ENCODE assay signal across 33 cellular contexts in the genomic region with DNA sequence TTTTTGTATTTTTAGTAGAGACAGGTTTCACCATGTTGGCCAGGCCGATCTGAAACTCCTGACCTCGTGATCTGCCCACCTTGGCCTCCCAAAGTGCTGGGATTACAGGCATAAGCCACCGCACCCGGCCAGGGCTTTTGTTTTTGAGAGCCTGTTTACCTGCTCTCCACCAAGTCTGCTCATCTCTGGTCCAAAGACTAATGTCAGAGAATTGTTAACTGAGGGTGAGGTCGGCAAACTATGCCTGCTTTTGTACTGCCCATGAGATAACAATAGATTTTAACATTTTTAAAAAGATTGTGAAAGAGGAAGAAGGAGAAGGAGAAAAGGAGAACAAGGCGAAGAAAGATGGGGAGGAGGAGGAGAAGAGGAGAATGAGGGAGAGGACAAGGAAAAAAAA. TPM values are rescaled to one million over a fixed set of nuclear protein-coding genes. Genes with fewer than 3 reads are reported as not detected.
"Had no signal": no experiment of that assay in that cellular context is flagged by ENCODE, and none has a peak within 500 bp of the region (broad histone marks: within the 10 kb centered on the region; RNA-seq: fewer than 3 reads in every experiment).

No MANE protein-coding gene starts in this region.

- ATAC-seq: activated CD8-positive, alpha-beta memory T cell treated with anti-CD3 and anti-CD28 coated beads, Interleukin-2, amount 10 ng/mL, durations not matched to agents 7 days and 5 days; activated CD8-positive, alpha-beta T cell treated with anti-CD3 and anti-CD28 coated beads, Interleukin-2, amount 10 ng/mL, durations not matched to agents 7 days and 5 days; activated naive CD8-positive, alpha-beta T cell treated with anti-CD3 and anti-CD28 coated beads, Interleukin-2, amount 50 U/mL, for 24 hours; heart right ventricle; left lung; lower lobe of right lung; sciatic nerve; stimulated activated naive B cell treated with anti-CD40 and anti-IgM and Interleukin-4, amounts not matched to agents 10 μg/mL and 1 μg/mL and 100 μg/mL, for 72 hours had no signal

- H3K4me1 ChIP-seq: breast epithelium, heart right ventricle, left lung, lower lobe of right lung, prostate gland had no signal

- H3K9me3 Mint-ChIP-seq: activated naive CD4-positive, alpha-beta T cell treated with anti-CD3 and anti-CD28 coated beads, Interleukin-2, amount 50 U/mL, for 24 hours had no signal

- H3K4me3 Mint-ChIP-seq: activated B cell treated with CpG ODN at 0.5 μM for 24 hours; activated CD8-positive, alpha-beta memory T cell treated with anti-CD3 and anti-CD28 coated beads, Interleukin-2, amount 10 ng/mL, durations not matched to agents 7 days and 5 days; activated CD8-positive, alpha-beta T cell treated with anti-CD3 and anti-CD28 coated beads, Interleukin-2, amount 10 ng/mL, durations not matched to agents 7 days and 5 days; activated naive CD4-positive, alpha-beta T cell treated with anti-CD3 and anti-CD28 coated beads, Interleukin-2, amount 50 U/mL, for 24 hours; activated naive CD8-positive, alpha-beta T cell treated with anti-CD3 and anti-CD28 coated beads, Interleukin-2, amount 50 U/mL, for 24 hours; nephron; stimulated activated naive B cell treated with anti-CD40 and anti-IgM and Interleukin-4, amounts not matched to agents 10 μg/mL and 1 μg/mL and 100 μg/mL, for 72 hours had no signal

- H3K27me3 ChIP-seq: breast epithelium, esophagus squamous epithelium, heart right ventricle, left lung, neutrophil, suprapubic skin, tibial nerve had no signal

- H3K27ac ChIP-seq: breast epithelium, epithelial cell of prostate, esophagus squamous epithelium, heart right ventricle, left lung, lower lobe of right lung, neutrophil, skin epidermis, suprapubic skin, tibial nerve had no signal

- H3K4me1 Mint-ChIP-seq: activated CD8-positive, alpha-beta memory T cell treated with anti-CD3 and anti-CD28 coated beads, Interleukin-2, amount 10 ng/mL, durations not matched to agents 7 days and 5 days; activated naive CD4-positive, alpha-beta T cell treated with anti-CD3 and anti-CD28 coated beads, Interleukin-2, amount 50 U/mL, for 24 hours; activated naive CD8-positive, alpha-beta T cell treated with anti-CD3 and anti-CD28 coated beads, Interleukin-2, amount 50 U/mL, for 24 hours had no signal

- H3K27ac Mint-ChIP-seq: activated B cell treated with CpG ODN at 0.5 μM for 24 hours; activated CD8-positive, alpha-beta memory T cell treated with anti-CD3 and anti-CD28 coated beads, Interleukin-2, amount 10 ng/mL, durations not matched to agents 7 days and 5 days; activated CD8-positive, alpha-beta T cell treated with anti-CD3 and anti-CD28 coated beads, Interleukin-2, amount 10 ng/mL, durations not matched to agents 7 days and 5 days; activated naive CD4-positive, alpha-beta T cell treated with anti-CD3 and anti-CD28 coated beads, Interleukin-2, amount 50 U/mL, for 24 hours; activated naive CD8-positive, alpha-beta T cell treated with anti-CD3 and anti-CD28 coated beads, Interleukin-2, amount 50 U/mL, for 24 hours; activated T-helper 2 cell treated with anti-CD3 and anti-CD28 coated beads, Interferon-gamma antibody, Interleukin-2, Interleukin-4, amounts not matched to agents 10 μg/mL and 5 μg/mL and 100 μg/mL, durations not matched to agents 14 hours and 24 hours and 36 hours; nephron; stimulated activated naive B cell treated with anti-CD40 and anti-IgM and Interleukin-4, amounts not matched to agents 10 μg/mL and 1 μg/mL and 100 μg/mL, for 72 hours had no signal

- H3K4me3 ChIP-seq: breast epithelium, esophagus squamous epithelium, heart right ventricle, left lung, lower lobe of right lung, prostate gland, skin epidermis, suprapubic skin, tibial nerve had no signal

- DNase-seq: activated B cell treated with CpG ODN at 0.5 μM for 24 hours; activated CD8-positive, alpha-beta memory T cell treated with anti-CD3 and anti-CD28 coated beads, Interleukin-2, amount 10 ng/mL, durations not matched to agents 7 days and 5 days; activated CD8-positive, alpha-beta T cell treated with anti-CD3 and anti-CD28 coated beads, Interleukin-2, amount 10 ng/mL, durations not matched to agents 7 days and 5 days; activated naive CD8-positive, alpha-beta T cell treated with anti-CD3 and anti-CD28 coated beads, Interleukin-2, amount 50 U/mL, for 24 hours; activated T-cell treated with anti-CD3 and anti-CD28 coated beads, Interleukin-2, amount 50 U/mL, for 48 hours; central memory CD4-positive, alpha-beta T cell; effector CD8-positive, alpha-beta T cell; esophagus squamous epithelium; foreskin melanocyte; heart right ventricle; kidney glomerular epithelial cell; left lung; lower lobe of right lung; mesenchymal stem cell; retina; stimulated activated CD4-positive, alpha-beta T cell treated with anti-CD3 and anti-CD28 coated beads, Interleukin-2, amount 100 ng/mL, for 24 hours; stimulated activated naive B cell treated with anti-CD40 and anti-IgM and Interleukin-4, amounts not matched to agents 10 μg/mL and 1 μg/mL and 100 μg/mL, for 72 hours; T-helper 2 cell had no signal

- H3K27me3 Mint-ChIP-seq: activated naive CD4-positive, alpha-beta T cell treated with anti-CD3 and anti-CD28 coated beads, Interleukin-2, amount 50 U/mL, for 24 hours; activated naive CD8-positive, alpha-beta T cell treated with anti-CD3 and anti-CD28 coated beads, Interleukin-2, amount 50 U/mL, for 24 hours had no signal

- H3K9me3 ChIP-seq: esophagus squamous epithelium, lower lobe of right lung, neutrophil, prostate gland, suprapubic skin had no signal

- FAIRE-seq: endometrium had no signal

- H3K36me3 Mint-ChIP-seq: activated CD8-positive, alpha-beta memory T cell treated with anti-CD3 and anti-CD28 coated beads, Interleukin-2, amount 10 ng/mL, durations not matched to agents 7 days and 5 days had no signal

- H3K36me3 ChIP-seq: breast epithelium, esophagus squamous epithelium, heart right ventricle, left lung, lower lobe of right lung, neutrophil, prostate gland, suprapubic skin, tibial nerve had no signal

RNA-seq across cellular contexts. Expression of gene TMEM238L, which starts 26.0 kb away (rescaled TPM):
- total RNA-seq: activated B cell treated with CpG ODN at 0.5 μM for 24 hours; activated CD8-positive, alpha-beta memory T cell treated with anti-CD3 and anti-CD28 coated beads, Interleukin-2, amount 10 ng/mL, durations not matched to agents 7 days and 5 days; activated CD8-positive, alpha-beta T cell treated with anti-CD3 and anti-CD28 coated beads, Interleukin-2, amount 10 ng/mL, durations not matched to agents 7 days and 5 days; activated T-helper 2 cell treated with anti-CD3 and anti-CD28 coated beads, Interferon-gamma antibody, Interleukin-2, Interleukin-4, amounts not matched to agents 10 μg/mL and 5 μg/mL and 100 μg/mL, durations not matched to agents 14 hours and 24 hours and 36 hours; dermis microvascular lymphatic vessel endothelial cell; glomerular endothelial cell; heart right ventricle; left lung; lower lobe of right lung; osteocyte; sciatic nerve; tibial nerve had no signal
- polyA plus RNA-seq: heart right ventricle had no signal

RNA-seq across cellular contexts. Expression of gene PIRT, which starts 60.0 kb away (rescaled TPM):
- total RNA-seq: activated B cell treated with CpG ODN at 0.5 μM for 24 hours; activated CD8-positive, alpha-beta memory T cell treated with anti-CD3 and anti-CD28 coated beads, Interleukin-2, amount 10 ng/mL, durations not matched to agents 7 days and 5 days; activated CD8-positive, alpha-beta T cell treated with anti-CD3 and anti-CD28 coated beads, Interleukin-2, amount 10 ng/mL, durations not matched to agents 7 days and 5 days; activated T-helper 2 cell treated with anti-CD3 and anti-CD28 coated beads, Interferon-gamma antibody, Interleukin-2, Interleukin-4, amounts not matched to agents 10 μg/mL and 5 μg/mL and 100 μg/mL, durations not matched to agents 14 hours and 24 hours and 36 hours; dermis microvascular lymphatic vessel endothelial cell; esophagus squamous epithelium; glomerular endothelial cell; heart right ventricle; left lung; lower lobe of right lung; osteocyte; sciatic nerve; tibial nerve had no signal
- polyA plus RNA-seq: heart right ventricle had no signal
